ENCODE assay signal across 10 cellular contexts in the genomic region with DNA sequence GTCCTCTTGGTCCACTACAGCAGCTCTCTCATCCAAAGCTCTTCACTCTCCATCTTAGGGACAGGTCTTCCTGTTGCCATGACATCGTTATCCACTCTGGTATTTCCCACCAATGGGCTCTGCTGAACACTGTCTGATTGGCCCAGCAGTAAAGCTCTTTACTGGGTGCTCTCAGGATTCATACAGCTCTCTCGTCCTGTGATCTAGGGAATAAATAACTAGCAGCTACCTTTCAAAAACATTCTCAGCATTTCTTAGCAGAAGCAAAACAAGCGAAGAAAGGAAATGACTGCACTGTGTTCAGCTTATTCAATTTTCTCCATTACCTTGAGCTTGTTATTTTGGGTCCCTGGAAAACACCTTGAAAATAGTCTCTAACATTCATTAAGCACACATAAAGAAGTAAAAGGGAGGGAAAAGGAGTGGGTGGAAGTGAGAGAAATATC.
A peak's percentile ranks its signal among the peaks of the same experiment; 100 is the strongest.
DNase-seq lines count a peak whose midpoint lies in the region; ATAC-seq, FAIRE-seq and TF ChIP-seq lines count a peak whose summit lies in the region.
"Had no signal": no experiment of that assay in that cellular context is flagged by ENCODE, and none has a peak within 500 bp of the region (broad histone marks: within the 10 kb centered on the region; RNA-seq: fewer than 3 reads in every experiment).

No MANE protein-coding gene starts in this region.

- FAIRE-seq in small intestine (lab: Jason Lieb, UNC): no peak

- no peak for TF ChIP-seq CTCF in right atrium auricular region (IDR thresholded peaks at IDR 0.05)

- H3K27me3 ChIP-seq in right atrium auricular region: no peaks in the 10 kb centered on the region
- H3K27me3 ChIP-seq in small intestine (ENCODE audit: control insufficient read depth in 2 of 2, insufficient read depth in 2 of 2, low read length in 2 of 2): no peaks in the 10 kb centered on the region

- peak; percentile 20 for ATAC-seq in HG03432 (IDR thresholded peaks at IDR 0.05; ENCODE audit: unreplicated experiment)
- ATAC-seq in sciatic nerve: no peak

- peak overlapping the region; percentile 33 to 71 for H3K27ac ChIP-seq in right atrium auricular region
- peak overlapping the region; percentile 66 for H3K27ac ChIP-seq in temporal lobe (ENCODE audit: low read depth, low read length)
- peak overlapping the region in 1 of 2 donors; percentile 21 for H3K27ac ChIP-seq in small intestine (ENCODE audit: low read depth in 1 of 2, low read length in 1 of 2)

- no peaks in the 10 kb centered on the region for H3K9me3 ChIP-seq in right atrium auricular region
- no peaks in the 10 kb centered on the region for H3K9me3 ChIP-seq in small intestine (ENCODE audit: control insufficient read depth, low read depth)

- DNase-seq in right atrium auricular region (ENCODE audit: low spot score): no peak
- no peak for DNase-seq in cardiac septum (ENCODE audit: low spot score)
- DNase-seq in dermis blood vessel endothelial cell: peak; percentile 64
- DNase-seq in NCI-H1436 treated with DMSO at 0.1 percent for 48 hours (lab: John Stamatoyannopoulos, UW): no peak
- DNase-seq in sciatic nerve (ENCODE audit: low spot score): no peak
- no peak for DNase-seq in small intestine
- DNase-seq: C1 segment of cervical spinal cord, NCI-H2081 had no signal

- WGBS in small intestine, 3 donors: 72 to 76% (median 76%) methylated on average over 3 of the region's 3 CpGs

- H3K36me3 ChIP-seq in right atrium auricular region (peaks cover 59% of the 10 kb centered on the region), small intestine (ENCODE audit: control insufficient read depth in 2 of 2, insufficient read depth in 2 of 2, low read length in 2 of 2) (no peaks in the 10 kb centered on the region)

- no peak overlapping the region for H3K4me3 ChIP-seq in right atrium auricular region
- no peak overlapping the region for H3K4me3 ChIP-seq in small intestine (ENCODE audit: low read depth in 1 of 2, low read length in 2 of 2)

- intact Hi-C loops in cardiac septum (cut with DNase I) (loop anchor here (5.0 kb wide), 1 partner anchor 77 kb away; no protein-coding TSS in a partner anchor), sciatic nerve (cut with DNase I) (no loop called here)

- H3K4me1 ChIP-seq in right atrium auricular region (peaks cover 0 to 50% of the 10 kb centered on the region in 2 donors), small intestine (ENCODE audit: control insufficient read depth in 2 of 2, insufficient read depth in 1 of 2, low read depth in 1 of 2, low read length in 1 of 2) (peaks cover 0 to 10% of the 10 kb centered on the region in 2 donors)
